ENCODE assay signal across 12 cellular contexts in genomic region chrX:49784747-49785280, GRCh38. TPM values are rescaled to one million over a fixed set of nuclear protein-coding genes. Genes with fewer than 3 reads are reported as not detected.
"Had no signal": no experiment of that assay in that cellular context is flagged by ENCODE, and none has a peak within 500 bp of the region (broad histone marks: within the 10 kb centered on the region; RNA-seq: fewer than 3 reads in every experiment).

No MANE protein-coding gene starts in this region.

- H3K4me3 Mint-ChIP-seq: GM23338, H9, HFFc6 had no signal

- H3K4me3 ChIP-seq: GM23248, GM23338, HAP-1 had no signal

- H3K9me3 Mint-ChIP-seq: GM23338, HFFc6 had no signal

- H3K4me2 ChIP-seq: GM23338 had no signal

- H2AFZ ChIP-seq: GM23248, GM23338 had no signal

- H3K4me1 Mint-ChIP-seq: GM23338, H9 had no signal

- H3K9ac ChIP-seq: GM23248 had no signal

- ATAC-seq: GM23338, HCT116 had no signal

- H3K4me1 ChIP-seq: HAP-1 had no signal

- FAIRE-seq: H1, H54 had no signal

- H3K27ac Mint-ChIP-seq: GM23338, H9, HFFc6 had no signal

- H3K27ac ChIP-seq: GM23248 had no signal

- DNase-seq: GM23248, GOT3, H7, H9, HCEC 1CT, HFFc6 had no signal

- H3K9me3 ChIP-seq: HAP-1 had no signal

- H3K36me3 ChIP-seq: HAP-1 had no signal

RNA-seq across cellular contexts. Expression of gene PAGE4, which starts 44.3 kb away (rescaled TPM):
- total RNA-seq: GM23248, GM23338, H1, H4, H7, HFFc6 had no signal
- polyA plus RNA-seq: GM23248 had no signal
